ENCODE assay signal across 11 cellular contexts in genomic region chr12:39807043-39807442, GRCh38.
DNase-seq lines count a peak whose midpoint lies in the region; ATAC-seq, FAIRE-seq and TF ChIP-seq lines count a peak whose summit lies in the region.
"Had no signal": no experiment of that assay in that cellular context is flagged by ENCODE, and none has a peak within 500 bp of the region (broad histone marks: within the 10 kb centered on the region; RNA-seq: fewer than 3 reads in every experiment).

No MANE protein-coding gene starts in this region.

- no peak overlapping the region for H3K9ac ChIP-seq in kidney (ENCODE audit: low read length in 2 of 2)

- DNase-seq in AG10803 (ENCODE audit: low read depth) = no peak
- DNase-seq in NCI-H1694 (lab: John Stamatoyannopoulos, UW) = peak; percentile 12
- peak; percentile 11 to 33 for DNase-seq in erythroblast (lab: John Stamatoyannopoulos, UW)
- DNase-seq in cortex of kidney (lab: John Stamatoyannopoulos, UW) = no peak
- DNase-seq in kidney = no peak
- DNase-seq in esophagus muscularis mucosa (ENCODE audit: extremely low spot score) = no peak
- DNase-seq: adrenal gland, NCI-H2107, stomach had no signal

- no peak for TF ChIP-seq EP300 in esophagus muscularis mucosa (IDR thresholded peaks at IDR 0.05)

- no peak overlapping the region for H3K4me3 ChIP-seq in AG10803 (ENCODE audit: low read length)
- no peak overlapping the region for H3K4me3 ChIP-seq in kidney (ENCODE audit: low read length in 2 of 2)
- no peak overlapping the region for H3K4me3 ChIP-seq in esophagus muscularis mucosa
- H3K4me3 ChIP-seq: adrenal gland, stomach had no signal

- H3K27ac ChIP-seq in kidney (ENCODE audit: low read depth in 2 of 2, low read length in 2 of 2) = no peak overlapping the region
- no peak overlapping the region for H3K27ac ChIP-seq in esophagus muscularis mucosa (replicated peaks in 1 of 4)
- H3K27ac ChIP-seq: adrenal gland, stomach had no signal

- no peaks in the 10 kb centered on the region for H3K4me1 ChIP-seq in kidney (ENCODE audit: control insufficient read depth in 1 of 2, insufficient read depth in 1 of 2, low read depth in 1 of 2, low read length in 2 of 2)
- H3K4me1 ChIP-seq in esophagus muscularis mucosa = no peaks in the 10 kb centered on the region
- H3K4me1 ChIP-seq: adrenal gland, stomach had no signal

- no peak for FAIRE-seq in kidney (lab: Jason Lieb, UNC)

- peak; percentile 25; the same call in 1 of the 2 replicates for TF ChIP-seq CTCF in AG10803 (conservative IDR thresholded peaks at IDR 0.05; ENCODE audit: low read length)
- no peak for TF ChIP-seq CTCF in kidney (IDR thresholded peaks at IDR 0.05; ENCODE audit: borderline replicate concordance, extremely low read depth, insufficient read depth)
- TF ChIP-seq CTCF in esophagus muscularis mucosa (IDR thresholded peaks at IDR 0.05) = peak in 1 of 3 experiments; percentile 10

- H3K27me3 ChIP-seq in esophagus muscularis mucosa = no peaks in the 10 kb centered on the region
- H3K27me3 ChIP-seq: adrenal gland, stomach had no signal

- intact Hi-C loops in kidney (cut with DNase I) = no loop called here
- intact Hi-C loops in esophagus muscularis mucosa (cut with DNase I) = no loop called here

- no peaks in the 10 kb centered on the region for H3K9me3 ChIP-seq in kidney (ENCODE audit: control insufficient read depth in 1 of 2, low read length in 2 of 2)
- peaks cover 0 to 3% (median 0%) of the 10 kb centered on the region in 4 donors for H3K9me3 ChIP-seq in esophagus muscularis mucosa

- H3K36me3 ChIP-seq in kidney (ENCODE audit: control insufficient read depth in 1 of 2, insufficient read depth in 2 of 2, low read length in 2 of 2) (no peaks in the 10 kb centered on the region), esophagus muscularis mucosa (no peaks in the 10 kb centered on the region)
- H3K36me3 ChIP-seq: adrenal gland, stomach had no signal

- 78% methylated on average over 5 of the region's 5 CpGs for WGBS in esophagus muscularis mucosa

- TF ChIP-seq POLR2A in erythroblast (IDR thresholded peaks at IDR 0.05; ENCODE audit: low read length) (no peak), esophagus muscularis mucosa (IDR thresholded peaks at IDR 0.05; ENCODE audit: low read depth) (no peak)

- peak; percentile 75 for ATAC-seq in GM19455 (IDR thresholded peaks at IDR 0.05; ENCODE audit: unreplicated experiment)
- no peak for ATAC-seq in GM21825 (IDR thresholded peaks at IDR 0.05; ENCODE audit: unreplicated experiment)

Comparison
In these comparisons a context has a peak if more than half of its experiments do, and no peak if none do; other contexts are left out.
1. DNase-seq: peak in NCI-H1694 (single experiment) and erythroblast (2 of 2); none in AG10803 (single experiment), cortex of kidney (single experiment), kidney (single experiment) and esophagus muscularis mucosa (single experiment).